8 cellular contexts compared by ENCODE assay signal in the genomic region with DNA sequence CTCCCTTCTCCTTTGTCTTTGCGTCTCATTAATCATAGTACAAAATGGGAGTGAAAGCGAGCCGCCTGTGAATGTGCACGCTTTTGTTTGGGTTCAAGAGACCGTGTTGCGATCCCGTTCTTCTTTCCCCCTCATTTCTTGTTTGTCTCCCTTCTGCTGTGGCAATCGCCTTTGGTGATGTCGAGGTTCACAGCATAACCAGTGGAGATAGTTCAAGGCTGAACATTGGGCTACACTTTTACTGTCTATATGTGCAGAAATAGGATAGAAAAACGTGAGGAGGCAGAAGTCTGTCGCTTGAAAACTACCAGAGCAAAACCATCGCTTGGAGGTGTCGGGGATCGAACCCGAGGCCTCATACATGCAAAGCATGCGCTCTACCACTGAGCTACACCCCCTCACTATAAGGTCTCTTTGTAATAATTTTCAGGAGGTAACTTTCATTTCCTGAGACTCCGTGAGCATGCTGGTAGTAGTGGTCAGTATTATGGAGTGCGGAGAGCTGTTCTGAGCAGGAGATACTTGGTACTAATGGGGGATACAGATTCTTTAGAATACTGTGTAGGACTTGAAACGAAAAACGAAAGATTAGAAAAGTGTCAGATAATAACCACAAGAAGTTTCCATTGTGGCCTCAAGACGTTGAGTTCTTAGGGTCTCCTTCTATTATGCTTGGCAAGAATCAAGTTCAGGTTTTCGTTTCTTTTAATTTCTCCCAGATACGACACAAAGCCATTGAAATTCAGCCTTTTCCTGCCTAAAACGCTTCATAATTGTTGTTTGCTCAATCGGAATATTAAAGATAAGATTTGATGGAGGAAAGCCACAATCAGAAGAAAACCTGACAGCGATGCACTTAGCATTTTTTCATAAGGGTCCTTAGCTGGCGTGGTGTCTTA.
DNase-seq lines count a peak whose midpoint lies in the region; ATAC-seq lines count a peak whose summit lies in the region.

No MANE protein-coding gene starts in this region.

- H3K27me3 Mint-ChIP-seq in CD4-positive, alpha-beta memory T cell: peaks cover 69 to 71% of the 10 kb centered on the region in 2 donors

- peaks cover 5 to 57% (median 44%) of the 10 kb centered on the region in 8 donors for H3K9me3 Mint-ChIP-seq in CD4-positive, alpha-beta memory T cell

- intact Hi-C loops in CD4-positive, alpha-beta memory T cell (cut with micrococcal nuclease): loop anchor here (10.0 kb wide), 1 partner anchor 82 kb away; no protein-coding TSS in a partner anchor

- H3K4me1 ChIP-seq in CD4-positive, alpha-beta memory T cell (ENCODE audit: insufficient read depth, low read length): no peaks in the 10 kb centered on the region

- DNase-seq in stimulated activated CD4-positive, alpha-beta T cell treated with anti-CD3 and anti-CD28 coated beads, Interleukin-12 subunit alpha, Interleukin-12 subunit beta, amount 100 ng/mL, for 48 hours (ENCODE audit: low read depth in 2 of 3, low spot score in 1 of 3): peak in 2 of 3 donors; percentile 46
- no peak for DNase-seq in stimulated activated CD4-positive, alpha-beta T cell treated with anti-CD3 and anti-CD28 coated beads, Interleukin-4, amount 100 ng/mL, for 4 hours
- DNase-seq in NCI-H1694 (lab: John Stamatoyannopoulos, UW): peak; percentile 79
- DNase-seq in astrocyte of the hippocampus (ENCODE audit: low read depth, low spot score): peak; percentile 68
- DNase-seq in skeletal muscle cell (ENCODE audit: low read depth): no peak
- DNase-seq in CD4-positive, alpha-beta memory T cell: no peak

- H3K27me3 ChIP-seq in CD4-positive, alpha-beta memory T cell (ENCODE audit: insufficient read depth, low read length): peaks cover 44% of the 10 kb centered on the region

- H3K9me3 ChIP-seq in CD4-positive, alpha-beta memory T cell (ENCODE audit: control insufficient read depth in 1 of 2, low read length in 2 of 2): no peaks in the 10 kb centered on the region

- peak overlapping the region in 1 of 7 donors; percentile 38 for H3K27ac Mint-ChIP-seq in CD4-positive, alpha-beta memory T cell

- H3K27ac ChIP-seq in CD4-positive, alpha-beta memory T cell (ENCODE audit: low read depth, low read length): no peak overlapping the region

- ATAC-seq in HG02852 (IDR thresholded peaks at IDR 0.05; ENCODE audit: unreplicated experiment): no peak
- no peak for ATAC-seq in HG03460 (IDR thresholded peaks at IDR 0.05; ENCODE audit: unreplicated experiment)

- H3K36me3 Mint-ChIP-seq in CD4-positive, alpha-beta memory T cell: peaks cover 0 to 10% of the 10 kb centered on the region in 2 donors

- peak overlapping the region; percentile 27 for H3K4me3 ChIP-seq in skeletal muscle cell (ENCODE audit: low read depth, low read length)
- H3K4me3 ChIP-seq in CD4-positive, alpha-beta memory T cell (ENCODE audit: low read length in 2 of 2): no peak overlapping the region

- peaks cover 4 to 18% (median 7%) of the 10 kb centered on the region in 4 donors for H3K4me1 Mint-ChIP-seq in CD4-positive, alpha-beta memory T cell

- POLR2A ChIA-PET in CD4-positive, alpha-beta memory T cell (lab: Charles Lee; ENCODE audit: partially characterized antibody): interaction anchor here (1.1 kb wide), 1 partner anchor 906 kb away, joined by 3 read pairs; no protein-coding TSS in a partner anchor

- CTCF ChIA-PET in CD4-positive, alpha-beta memory T cell (lab: Charles Lee; ENCODE audit: partially characterized antibody): interaction anchor here (1.1 kb wide), 1 partner anchor 199 kb away, joined by 3 read pairs; no protein-coding TSS in a partner anchor

- H3K36me3 ChIP-seq in CD4-positive, alpha-beta memory T cell (ENCODE audit: insufficient read depth, low read length): no peaks in the 10 kb centered on the region

- H3K4me3 Mint-ChIP-seq in CD4-positive, alpha-beta memory T cell: peak overlapping the region in 1 of 8 donors; percentile 45

Comparison
In these comparisons a context has a peak if more than half of its experiments do, and no peak if none do; other contexts are left out.
1. DNase-seq: peak in stimulated activated CD4-positive, alpha-beta T cell treated with anti-CD3 and anti-CD28 coated beads, Interleukin-12 subunit alpha, Interleukin-12 subunit beta, amount 100 ng/mL, for 48 hours (2 of 3), NCI-H1694 (single experiment) and astrocyte of the hippocampus (single experiment); none in stimulated activated CD4-positive, alpha-beta T cell treated with anti-CD3 and anti-CD28 coated beads, Interleukin-4, amount 100 ng/mL, for 4 hours (0 of 2), skeletal muscle cell (single experiment) and CD4-positive, alpha-beta memory T cell (0 of 5).